ENCODE assay signal across 8 cellular contexts in genomic region chr5:95809414-95809960, GRCh38. TPM values are rescaled to one million over a fixed set of nuclear protein-coding genes. Genes with fewer than 3 reads are reported as not detected.
DNase-seq lines count a peak whose midpoint lies in the region; ATAC-seq and TF ChIP-seq lines count a peak whose summit lies in the region.

No MANE protein-coding gene starts in this region.

- H3K4me3 Mint-ChIP-seq in MCF 10A (ENCODE audit: unreplicated experiment): no peak overlapping the region

- H3K9me3 ChIP-seq in breast epithelium (no peaks in the 10 kb centered on the region), mucosa of rectum (ENCODE audit: control insufficient read depth in 2 of 2, low read length in 2 of 2) (no peaks in the 10 kb centered on the region), aorta (ENCODE audit: control insufficient read depth, low read length) (no peaks in the 10 kb centered on the region)

- no peak for TF ChIP-seq CTCF in breast epithelium (IDR thresholded peaks at IDR 0.05)
- TF ChIP-seq CTCF in MCF 10A (IDR thresholded peaks at IDR 0.05; ENCODE audit: unreplicated experiment): no peak

- H3K4me1 Mint-ChIP-seq in MCF 10A (ENCODE audit: insufficient read depth, unreplicated experiment): peaks cover 6% of the 10 kb centered on the region

- DNase-seq in breast epithelium (ENCODE audit: low spot score in 2 of 2) (no peak), MCF 10A (ENCODE audit: unreplicated experiment) (no peak), cerebellum (ENCODE audit: low spot score) (peak; percentile 63), aorta (no peak), NCI-H2196 (lab: John Stamatoyannopoulos, UW; ENCODE audit: unreplicated experiment) (no peak), NCI-H1930 (lab: John Stamatoyannopoulos, UW) (no peak)

- peak; percentile 64 for ATAC-seq in aorta (ENCODE audit: low FRiP score)
- ATAC-seq in HG02678 (IDR thresholded peaks at IDR 0.05; ENCODE audit: unreplicated experiment): no peak

- H3K36me3 ChIP-seq in breast epithelium: no peaks in the 10 kb centered on the region
- peaks cover 3 to 6% of the 10 kb centered on the region in 2 donors for H3K36me3 ChIP-seq in mucosa of rectum (ENCODE audit: control insufficient read depth in 2 of 2, insufficient read depth in 2 of 2, low read length in 2 of 2)
- no peaks in the 10 kb centered on the region for H3K36me3 ChIP-seq in aorta (ENCODE audit: control insufficient read depth in 1 of 2, insufficient read depth in 2 of 2, low read length in 1 of 2)

- H3K27me3 Mint-ChIP-seq in MCF 10A (ENCODE audit: insufficient read depth, unreplicated experiment): no peaks in the 10 kb centered on the region

- H3K4me3 ChIP-seq in breast epithelium: no peak overlapping the region
- peak overlapping the region in 1 of 2 donors; percentile 37 for H3K4me3 ChIP-seq in mucosa of rectum (ENCODE audit: low read length in 2 of 2)
- H3K4me3 ChIP-seq in aorta (ENCODE audit: low read length in 2 of 2): no peak overlapping the region

- peaks cover 6% of the 10 kb centered on the region for H3K36me3 Mint-ChIP-seq in MCF 10A (ENCODE audit: insufficient read depth, unreplicated experiment)

- intact Hi-C loops in breast epithelium (cut with DNase I; ENCODE audit: low total_unique reads): no loop called here
- intact Hi-C loops in MCF 10A (cut with micrococcal nuclease): no loop called here
- intact Hi-C loops in aorta (cut with DNase I): loop anchor here in 1 of 2 donors (5.0 kb wide), 1 partner anchor 33 kb away; no protein-coding TSS in a partner anchor

- no peaks in the 10 kb centered on the region for H3K9me3 Mint-ChIP-seq in MCF 10A (ENCODE audit: unreplicated experiment)

- H3K27me3 ChIP-seq in breast epithelium (no peaks in the 10 kb centered on the region), mucosa of rectum (ENCODE audit: control insufficient read depth in 2 of 2, insufficient read depth in 2 of 2, low read length in 2 of 2) (no peaks in the 10 kb centered on the region), aorta (ENCODE audit: control insufficient read depth in 1 of 2, insufficient read depth in 2 of 2, low read length in 1 of 2) (no peaks in the 10 kb centered on the region)

- TF ChIP-seq POLR2A in breast epithelium (IDR thresholded peaks at IDR 0.05): no peak

- POLR2A ChIA-PET in MCF 10A (lab: Yijun Ruan, JAX): interaction anchor here (1.6 kb wide), 1 partner anchor 13 kb away, joined by 4 read pairs; the partner anchor contains the start of gene GLRX

- H3K27ac Mint-ChIP-seq in MCF 10A (ENCODE audit: low read depth, unreplicated experiment): no peak overlapping the region

- 4 to 5% methylated on average over 2 of the region's 2 CpGs for WGBS in aorta, 2 donors

- CTCF ChIA-PET in MCF 10A (lab: Yijun Ruan, JAX): interaction anchor here (1.2 to 2.0 kb wide), 2 partner anchors 28 to 145 kb away, joined by 3 to 5 read pairs; no protein-coding TSS in a partner anchor

- peaks cover 0 to 5% of the 10 kb centered on the region in 2 donors for H3K4me1 ChIP-seq in breast epithelium
- H3K4me1 ChIP-seq in mucosa of rectum (ENCODE audit: control insufficient read depth in 2 of 2, insufficient read depth in 2 of 2, low read length in 2 of 2): peaks cover 43 to 52% of the 10 kb centered on the region in 2 donors
- peaks cover 3 to 6% of the 10 kb centered on the region in 2 donors for H3K4me1 ChIP-seq in aorta (ENCODE audit: control insufficient read depth in 1 of 2, insufficient read depth in 2 of 2, low read length in 2 of 2)

- peak overlapping the region; percentile 56 to 78 for H3K27ac ChIP-seq in breast epithelium
- peak overlapping the region; percentile 69 to 76 for H3K27ac ChIP-seq in mucosa of rectum (ENCODE audit: low read depth in 2 of 2, low read length in 2 of 2)
- H3K27ac ChIP-seq in aorta (ENCODE audit: low read depth in 1 of 2, low read length in 2 of 2): peak overlapping the region; percentile 48 to 78

- BruUV-seq in MCF 10A (replicated peaks; lab: Mats Ljungman, UMichigan): no TSS peak

- peak overlapping the region in 1 of 2 donors; percentile 35 for H3K9ac ChIP-seq in mucosa of rectum (ENCODE audit: low read depth in 1 of 2, low read length in 2 of 2)

RNA-seq across cellular contexts. Expression of gene GLRX, which starts 13.0 kb away (rescaled TPM):
- total RNA-seq in breast epithelium (100 to 1,000 TPM in 1 of 3 donors, 10 to 100 TPM in 2; 42.1 to 106 (median 72.8) TPM), MCF 10A (2022) (41.4 and 59.2 TPM in 2 replicates), cerebellum (8.9 TPM), aorta (10 to 100 TPM; 38.5 to 44.7 TPM)
- polyA plus RNA-seq in aorta: 100 to 1,000 TPM in 1 of 2 donors, 10 to 100 TPM in 1; 68.6 to 161 TPM
